In genomic region chr7:7830122-7830878, GRCh38 we compare ENCODE assay signal across 15 cellular contexts.
DNase-seq lines count a peak whose midpoint lies in the region; ATAC-seq and TF ChIP-seq lines count a peak whose summit lies in the region.
"Had no signal": no experiment of that assay in that cellular context is flagged by ENCODE, and none has a peak within 500 bp of the region (broad histone marks: within the 10 kb centered on the region; RNA-seq: fewer than 3 reads in every experiment).

No MANE protein-coding gene starts in this region.

- TF ChIP-seq EP300 in stomach (IDR thresholded peaks at IDR 0.05): no peak

- H3K4me3 Mint-ChIP-seq in activated CD4-positive, alpha-beta memory T cell treated with anti-CD3 and anti-CD28 coated beads for 36 hours: no peak overlapping the region
- no peak overlapping the region for H3K4me3 Mint-ChIP-seq in activated CD4-positive, alpha-beta memory T cell treated with anti-CD3 and anti-CD28 coated beads, Interleukin-2, amount 10 ng/mL, durations not matched to agents 7 days and 5 days
- H3K4me3 Mint-ChIP-seq: activated T-cell treated with anti-CD3 and anti-CD28 coated beads, Interleukin-2, amount 50 U/mL, for 24 hours; stimulated activated naive CD8-positive, alpha-beta T cell treated with anti-CD3 and anti-CD28 coated beads, Interleukin-15, amount 100 ng/mL, for 72 hours had no signal

- CTCF ChIA-PET in activated CD4-positive, alpha-beta memory T cell treated with anti-CD3 and anti-CD28 coated beads for 36 hours (lab: Charles Lee): no interaction called here
- CTCF ChIA-PET in activated CD4-positive, alpha-beta memory T cell treated with anti-CD3 and anti-CD28 coated beads, Interleukin-2, amount 10 ng/mL, durations not matched to agents 7 days and 5 days (lab: Charles Lee): no interaction called here

- 29 to 51% (median 42%) methylated on average over 6 to 7 of the region's 7 CpGs for WGBS in stomach, 5 donors

- H3K27ac Mint-ChIP-seq in activated CD4-positive, alpha-beta memory T cell treated with anti-CD3 and anti-CD28 coated beads for 36 hours: peak overlapping the region; percentile 5
- no peak overlapping the region for H3K27ac Mint-ChIP-seq in activated CD4-positive, alpha-beta memory T cell treated with anti-CD3 and anti-CD28 coated beads, Interleukin-2, amount 10 ng/mL, durations not matched to agents 7 days and 5 days
- H3K27ac Mint-ChIP-seq: activated T-cell treated with anti-CD3 and anti-CD28 coated beads, Interleukin-2, amount 50 U/mL, for 24 hours had no signal

- peaks cover 0 to 13% (median 6%) of the 10 kb centered on the region in 4 donors for H3K4me1 ChIP-seq in stomach

- H3K27ac ChIP-seq in epithelial cell of prostate: peak overlapping the region; percentile 39
- H3K27ac ChIP-seq in stomach: no peak overlapping the region
- H3K27ac ChIP-seq: coronary artery, ovary had no signal

- no peak overlapping the region for H3K4me3 ChIP-seq in stomach
- H3K4me3 ChIP-seq: coronary artery, ovary had no signal

- POLR2A ChIA-PET in activated CD4-positive, alpha-beta memory T cell treated with anti-CD3 and anti-CD28 coated beads for 36 hours (lab: Charles Lee): no interaction called here
- POLR2A ChIA-PET in activated CD4-positive, alpha-beta memory T cell treated with anti-CD3 and anti-CD28 coated beads, Interleukin-2, amount 10 ng/mL, durations not matched to agents 7 days and 5 days (lab: Charles Lee): no interaction called here

- no peaks in the 10 kb centered on the region for H3K27me3 Mint-ChIP-seq in activated CD4-positive, alpha-beta memory T cell treated with anti-CD3 and anti-CD28 coated beads for 36 hours
- no peaks in the 10 kb centered on the region for H3K27me3 Mint-ChIP-seq in activated CD4-positive, alpha-beta memory T cell treated with anti-CD3 and anti-CD28 coated beads, Interleukin-2, amount 10 ng/mL, durations not matched to agents 7 days and 5 days
- H3K27me3 Mint-ChIP-seq: activated T-cell treated with anti-CD3 and anti-CD28 coated beads, Interleukin-2, amount 50 U/mL, for 24 hours; stimulated activated naive CD8-positive, alpha-beta T cell treated with anti-CD3 and anti-CD28 coated beads, Interleukin-15, amount 100 ng/mL, for 72 hours had no signal

- intact Hi-C loops in activated CD4-positive, alpha-beta memory T cell treated with anti-CD3 and anti-CD28 coated beads for 36 hours (cut with micrococcal nuclease): loop anchor here (2.0 to 5.0 kb wide), 4 partner anchors 13 to 113 kb away; partner anchors contain the start of gene RPA3
- intact Hi-C loops in stomach (cut with DNase I; ENCODE audit: low total_unique reads): no loop called here

- peaks cover 17% of the 10 kb centered on the region for H3K36me3 Mint-ChIP-seq in activated CD4-positive, alpha-beta memory T cell treated with anti-CD3 and anti-CD28 coated beads for 36 hours
- no peaks in the 10 kb centered on the region for H3K36me3 Mint-ChIP-seq in activated CD4-positive, alpha-beta memory T cell treated with anti-CD3 and anti-CD28 coated beads, Interleukin-2, amount 10 ng/mL, durations not matched to agents 7 days and 5 days (ENCODE audit: low read depth)

- TF ChIP-seq POLR2A in stomach (IDR thresholded peaks at IDR 0.05) (no peak), erythroblast (IDR thresholded peaks at IDR 0.05; ENCODE audit: low read length) (no peak)

- peaks cover 11% of the 10 kb centered on the region for H3K4me1 Mint-ChIP-seq in activated CD4-positive, alpha-beta memory T cell treated with anti-CD3 and anti-CD28 coated beads for 36 hours (ENCODE audit: low read depth)
- H3K4me1 Mint-ChIP-seq in activated CD4-positive, alpha-beta memory T cell treated with anti-CD3 and anti-CD28 coated beads, Interleukin-2, amount 10 ng/mL, durations not matched to agents 7 days and 5 days: peaks cover 3% of the 10 kb centered on the region

- DNase-seq in activated CD4-positive, alpha-beta memory T cell treated with anti-CD3 and anti-CD28 coated beads for 36 hours: no peak
- DNase-seq in activated CD4-positive, alpha-beta memory T cell treated with anti-CD3 and anti-CD28 coated beads, Interleukin-2, amount 10 ng/mL, durations not matched to agents 7 days and 5 days: no peak
- DNase-seq in NCI-H2196 (lab: John Stamatoyannopoulos, UW; ENCODE audit: unreplicated experiment): peak; percentile 49
- no peak for DNase-seq in epithelial cell of prostate (ENCODE audit: low read depth, low spot score)
- peak; percentile 40 for DNase-seq in stomach
- no peak for DNase-seq in erythroblast (lab: John Stamatoyannopoulos, UW)
- DNase-seq: activated T-cell treated with anti-CD3 and anti-CD28 coated beads, Interleukin-2, amount 50 U/mL, for 24 hours; left cardiac atrium; ovary; stimulated activated CD4-positive, alpha-beta T cell treated with anti-CD3 and anti-CD28 coated beads, Interleukin-4, amount 100 ng/mL, for 1 hour; stimulated activated naive CD8-positive, alpha-beta T cell treated with anti-CD3 and anti-CD28 coated beads, Interleukin-15, amount 100 ng/mL, for 72 hours had no signal

- peaks cover 0 to 4% (median 2%) of the 10 kb centered on the region in 4 donors for H3K36me3 ChIP-seq in stomach
- H3K36me3 ChIP-seq: ovary had no signal

- no peak for TF ChIP-seq CTCF in stomach (IDR thresholded peaks at IDR 0.05)

- peaks cover under 1% of the 10 kb centered on the region for H3K9me3 Mint-ChIP-seq in activated CD4-positive, alpha-beta memory T cell treated with anti-CD3 and anti-CD28 coated beads for 36 hours
- H3K9me3 Mint-ChIP-seq in activated CD4-positive, alpha-beta memory T cell treated with anti-CD3 and anti-CD28 coated beads, Interleukin-2, amount 10 ng/mL, durations not matched to agents 7 days and 5 days: no peaks in the 10 kb centered on the region

- ATAC-seq in HG03135 (IDR thresholded peaks at IDR 0.05; ENCODE audit: unreplicated experiment) (no peak), HG03175 (IDR thresholded peaks at IDR 0.05; ENCODE audit: unreplicated experiment) (no peak)
- ATAC-seq: left cardiac atrium; Panc1; stimulated activated naive CD8-positive, alpha-beta T cell treated with anti-CD3 and anti-CD28 coated beads, Interleukin-15, amount 100 ng/mL, for 72 hours had no signal

- H3K9me3 ChIP-seq in stomach: no peaks in the 10 kb centered on the region
- H3K9me3 ChIP-seq: ovary had no signal

- H3K27me3 ChIP-seq in stomach: no peaks in the 10 kb centered on the region
- H3K27me3 ChIP-seq: ovary had no signal

Comparison
In these comparisons a context has a peak if more than half of its experiments do, and no peak if none do; other contexts are left out.
1. DNase-seq: peak in NCI-H2196 (single experiment) and stomach (single experiment); none in activated CD4-positive, alpha-beta memory T cell treated with anti-CD3 and anti-CD28 coated beads for 36 hours (single experiment), activated CD4-positive, alpha-beta memory T cell treated with anti-CD3 and anti-CD28 coated beads, Interleukin-2, amount 10 ng/mL, durations not matched to agents 7 days and 5 days (single experiment), epithelial cell of prostate (single experiment) and erythroblast (0 of 2).